Comparison of ENCODE assay signal across 12 cellular contexts in genomic region chr14:59103396-59103795, GRCh38.
"Had no signal": no experiment of that assay in that cellular context is flagged by ENCODE, and none has a peak within 500 bp of the region (broad histone marks: within the 10 kb centered on the region; RNA-seq: fewer than 3 reads in every experiment).

No MANE protein-coding gene starts in this region.

- H3K4me3 ChIP-seq: colonic mucosa, lower lobe of right lung, thyroid gland, uterus had no signal

- DNase-seq: activated CD4-positive, alpha-beta T cell treated with anti-CD3 and anti-CD28 coated beads, Interleukin-2, amount 50 U/mL, for 4 hours; activated CD8-positive, alpha-beta memory T cell treated with anti-CD3 and anti-CD28 coated beads, Interleukin-2, amount 10 ng/mL, durations not matched to agents 7 days and 5 days; activated effector memory CD4-positive, alpha-beta T cell treated with anti-CD3 and anti-CD28 coated beads, Interleukin-2, amount 50 U/mL, for 16 hours; activated T-cell treated with anti-CD3 and anti-CD28 coated beads, Interleukin-2, amount 50 U/mL, for 4 hours; colonic mucosa; hypothalamus; lower lobe of right lung; naive thymus-derived CD4-positive, alpha-beta T cell; small intestine; thyroid gland; uterus had no signal

- ATAC-seq: activated CD8-positive, alpha-beta memory T cell treated with anti-CD3 and anti-CD28 coated beads, Interleukin-2, amount 10 ng/mL, durations not matched to agents 7 days and 5 days; activated naive CD4-positive, alpha-beta T cell treated with anti-CD3 and anti-CD28 coated beads, Interleukin-2, amount 50 U/mL, for 72 hours; activated T-cell treated with anti-CD3 and anti-CD28 coated beads, Interleukin-2, amount 50 U/mL, for 4 hours; lower lobe of right lung; naive thymus-derived CD4-positive, alpha-beta T cell had no signal

- H3K27ac ChIP-seq: colonic mucosa, lower lobe of right lung, thyroid gland, uterus had no signal

- H3K27me3 ChIP-seq: colonic mucosa, thyroid gland, uterus had no signal

- H3K36me3 ChIP-seq: colonic mucosa, lower lobe of right lung, thyroid gland, uterus had no signal
